7 cellular contexts compared by ENCODE assay signal in the genomic region with DNA sequence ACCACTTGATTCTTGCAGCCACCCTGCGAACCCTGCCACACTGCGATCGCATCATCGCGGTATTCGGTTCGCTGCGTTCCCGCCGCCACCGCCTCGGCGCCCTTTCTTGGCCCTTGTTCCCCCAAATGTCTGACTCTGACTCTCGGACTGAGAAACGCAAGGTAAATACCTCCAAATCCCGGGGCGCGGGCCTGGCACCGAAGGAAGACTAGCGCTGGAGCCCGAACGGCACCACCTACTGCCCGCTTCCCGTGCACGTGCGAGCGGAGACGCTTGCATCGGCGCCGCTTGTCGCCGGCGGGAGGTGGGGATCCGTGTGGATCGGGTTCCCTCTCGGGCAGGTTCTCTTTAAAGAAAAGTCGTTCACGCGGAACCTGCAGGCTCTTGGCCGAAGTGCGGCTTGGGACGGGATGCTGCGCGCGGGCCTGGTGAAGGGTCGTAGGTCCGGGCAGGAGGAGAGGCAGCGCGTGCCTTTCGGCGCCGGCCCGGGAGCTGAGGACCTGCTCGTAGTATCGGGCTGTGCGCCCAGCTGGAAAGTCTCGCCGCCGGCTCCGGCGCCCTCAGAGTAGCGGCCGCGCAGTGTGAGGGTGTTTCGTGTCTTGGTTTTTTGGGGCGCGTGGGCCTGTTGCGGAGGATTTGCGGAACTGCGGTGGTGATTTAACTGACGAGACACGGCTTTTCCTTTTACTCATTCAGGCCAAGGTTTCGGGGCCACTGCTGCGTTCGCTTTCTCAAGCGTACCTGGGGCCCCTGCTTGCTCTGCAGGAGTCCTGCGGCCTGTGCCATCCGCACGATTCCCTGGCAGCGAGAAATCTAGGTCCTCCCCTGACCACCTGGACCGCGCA. TPM values are rescaled to one million over a fixed set of nuclear protein-coding genes. Genes with fewer than 3 reads are reported as not detected.
DNase-seq lines count a peak whose midpoint lies in the region; ATAC-seq, FAIRE-seq and TF ChIP-seq lines count a peak whose summit lies in the region.

No MANE protein-coding gene starts in this region.

- peaks cover 6% of the 10 kb centered on the region for H3K36me3 ChIP-seq in bronchial epithelial cell (ENCODE audit: control insufficient read depth, insufficient read depth, low read length)

- peak; percentile 4 for ATAC-seq in GM18498 (IDR thresholded peaks at IDR 0.05; ENCODE audit: unreplicated experiment)
- no peak for ATAC-seq in GM21737 (IDR thresholded peaks at IDR 0.05; ENCODE audit: unreplicated experiment)

- TF ChIP-seq CTCF in bronchial epithelial cell (IDR thresholded peaks at IDR 0.05; ENCODE audit: insufficient read depth, low read length, severe bottlenecking) = no peak

- H3K27me3 ChIP-seq in bronchial epithelial cell (ENCODE audit: control insufficient read depth, insufficient read depth, low read length) = peaks cover 1% of the 10 kb centered on the region

- FAIRE-seq in bronchial epithelial cell (lab: Jason Lieb, UNC) = no peak

- DNase-seq in Kasumi-1 (lab: John Stamatoyannopoulos, UW) = peak; percentile 31 to 63
- DNase-seq in T-helper 2 cell = peak in 4 of 5 experiments; percentile 27 to 59 (median 38)
- DNase-seq in bronchial epithelial cell (ENCODE audit: low read depth) = no peak
- peak; percentile 88 for DNase-seq in left kidney (ENCODE audit: low read depth, low spot score)
- DNase-seq in stimulated activated CD4-positive, alpha-beta T cell treated with anti-CD3 and anti-CD28 coated beads, Interleukin-2, amount 100 ng/mL, for 48 hours = peak; percentile 36 to 48

- peak overlapping the region; percentile 94 for H3K4me3 ChIP-seq in bronchial epithelial cell (ENCODE audit: low read depth, low read length)

RNA-seq across cellular contexts. Expression of gene BCL2L11, which starts 0.5 kb away (rescaled TPM):
- total RNA-seq in bronchial epithelial cell = 3.7 TPM in 2 replicates
